ENCODE assay signal across 8 cellular contexts in genomic region chr2:132415256-132416079, GRCh38. TPM values are rescaled to one million over a fixed set of nuclear protein-coding genes. Genes with fewer than 3 reads are reported as not detected.
A peak's percentile ranks its signal among the peaks of the same experiment; 100 is the strongest.
DNase-seq lines count a peak whose midpoint lies in the region; ATAC-seq and TF ChIP-seq lines count a peak whose summit lies in the region.

No MANE protein-coding gene starts in this region.

- H3K27me3 ChIP-seq in BLaER1: peaks cover 14% of the 10 kb centered on the region; the same call in 1 of the 2 replicates
- H3K27me3 ChIP-seq in ectodermal cell (ENCODE audit: control insufficient read depth, insufficient read depth, low read length, poor library complexity, severe bottlenecking): peaks cover 41% of the 10 kb centered on the region

- H3K9me3 Mint-ChIP-seq in neural crest cell: no peaks in the 10 kb centered on the region
- no peaks in the 10 kb centered on the region for H3K9me3 Mint-ChIP-seq in activated naive CD4-positive, alpha-beta T cell treated with anti-CD3 and anti-CD28 coated beads for 36 hours

- peak overlapping the region; percentile 86 for H3K4me3 Mint-ChIP-seq in neural crest cell
- H3K4me3 Mint-ChIP-seq in activated naive CD4-positive, alpha-beta T cell treated with anti-CD3 and anti-CD28 coated beads for 36 hours: no peak overlapping the region

- no peaks in the 10 kb centered on the region for H3K36me3 ChIP-seq in BLaER1
- no peaks in the 10 kb centered on the region for H3K36me3 ChIP-seq in ectodermal cell (ENCODE audit: control insufficient read depth, insufficient read depth, low read length)

- ATAC-seq in HG02973 (IDR thresholded peaks at IDR 0.05; ENCODE audit: unreplicated experiment): no peak
- ATAC-seq in HG02610 (IDR thresholded peaks at IDR 0.05; ENCODE audit: unreplicated experiment): no peak

- WGBS in ectodermal cell, 2 experiments: 20 to 21% methylated on average over 22 of the region's 22 CpGs

- intact Hi-C loops in activated naive CD4-positive, alpha-beta T cell treated with anti-CD3 and anti-CD28 coated beads for 36 hours (cut with micrococcal nuclease): no loop called here

- CTCF ChIA-PET in activated naive CD4-positive, alpha-beta T cell treated with anti-CD3 and anti-CD28 coated beads for 36 hours (lab: Charles Lee): no interaction called here

- H3K4me1 ChIP-seq in BLaER1: peaks cover 15% of the 10 kb centered on the region
- peaks cover 4% of the 10 kb centered on the region for H3K4me1 ChIP-seq in ectodermal cell (ENCODE audit: control insufficient read depth, insufficient read depth, low read length)

- no peaks in the 10 kb centered on the region for H4K20me1 ChIP-seq in BLaER1

- H3K9ac ChIP-seq in BLaER1: peak overlapping the region; percentile 59; the same call in 1 of the 2 replicates

- TF ChIP-seq CTCF in neural crest cell (conservative IDR thresholded peaks at IDR 0.05): no peak

- no peaks in the 10 kb centered on the region for H3K36me3 Mint-ChIP-seq in neural crest cell (ENCODE audit: low read depth)
- no peaks in the 10 kb centered on the region for H3K36me3 Mint-ChIP-seq in activated naive CD4-positive, alpha-beta T cell treated with anti-CD3 and anti-CD28 coated beads for 36 hours (ENCODE audit: low read depth)

- H3K27ac Mint-ChIP-seq in neural crest cell (ENCODE audit: unreplicated experiment): no peak overlapping the region
- H3K27ac Mint-ChIP-seq in activated naive CD4-positive, alpha-beta T cell treated with anti-CD3 and anti-CD28 coated beads for 36 hours: no peak overlapping the region

- H3K27ac ChIP-seq in BLaER1: no peak overlapping the region
- H3K27ac ChIP-seq in ectodermal cell (ENCODE audit: insufficient read depth, low read depth, low read length, poor library complexity, severe bottlenecking): no peak overlapping the region

- DNase-seq in NCI-H1694 (lab: John Stamatoyannopoulos, UW) (peak; percentile 45), neural crest cell (ENCODE audit: low read depth, low spot score) (no peak), foreskin melanocyte (no peak)
- DNase-seq in activated naive CD4-positive, alpha-beta T cell treated with anti-CD3 and anti-CD28 coated beads for 36 hours: no peak

- peaks cover 46% of the 10 kb centered on the region for H3K27me3 Mint-ChIP-seq in neural crest cell (ENCODE audit: low read depth)
- H3K27me3 Mint-ChIP-seq in activated naive CD4-positive, alpha-beta T cell treated with anti-CD3 and anti-CD28 coated beads for 36 hours (ENCODE audit: low read depth): peaks cover 35% of the 10 kb centered on the region

- H3K4me2 ChIP-seq in BLaER1: peak overlapping the region; percentile 95

- peak overlapping the region; percentile 67 for H3K4me3 ChIP-seq in BLaER1
- peak overlapping the region; percentile 55 for H3K4me3 ChIP-seq in ectodermal cell (ENCODE audit: insufficient read depth, low read depth, low read length)

- H3K4me1 Mint-ChIP-seq in neural crest cell: peaks cover 4% of the 10 kb centered on the region
- no peaks in the 10 kb centered on the region for H3K4me1 Mint-ChIP-seq in activated naive CD4-positive, alpha-beta T cell treated with anti-CD3 and anti-CD28 coated beads for 36 hours (ENCODE audit: low read depth)

- H3K9me3 ChIP-seq in BLaER1 (no peaks in the 10 kb centered on the region), ectodermal cell (ENCODE audit: control insufficient read depth, low read length) (no peaks in the 10 kb centered on the region)

RNA-seq across cellular contexts. Expression of gene GPR39, which starts 1.1 kb away (rescaled TPM):
- polyA plus RNA-seq in ectodermal cell (2013, experiment 1 of 4): 0.30 TPM
- 0.12 TPM for polyA plus RNA-seq in ectodermal cell (2013, experiment 2 of 4)
- polyA plus RNA-seq in ectodermal cell (2013, experiment 3 of 4): 0.11 TPM
- 0.16 TPM for polyA plus RNA-seq in ectodermal cell (2013, experiment 4 of 4)
- 0.25 and 0.35 TPM in 2 replicates for total RNA-seq in neural crest cell
- total RNA-seq in activated naive CD4-positive, alpha-beta T cell treated with anti-CD3 and anti-CD28 coated beads for 36 hours: not detected
